Comparison of ENCODE assay signal across 8 cellular contexts in the genomic region with DNA sequence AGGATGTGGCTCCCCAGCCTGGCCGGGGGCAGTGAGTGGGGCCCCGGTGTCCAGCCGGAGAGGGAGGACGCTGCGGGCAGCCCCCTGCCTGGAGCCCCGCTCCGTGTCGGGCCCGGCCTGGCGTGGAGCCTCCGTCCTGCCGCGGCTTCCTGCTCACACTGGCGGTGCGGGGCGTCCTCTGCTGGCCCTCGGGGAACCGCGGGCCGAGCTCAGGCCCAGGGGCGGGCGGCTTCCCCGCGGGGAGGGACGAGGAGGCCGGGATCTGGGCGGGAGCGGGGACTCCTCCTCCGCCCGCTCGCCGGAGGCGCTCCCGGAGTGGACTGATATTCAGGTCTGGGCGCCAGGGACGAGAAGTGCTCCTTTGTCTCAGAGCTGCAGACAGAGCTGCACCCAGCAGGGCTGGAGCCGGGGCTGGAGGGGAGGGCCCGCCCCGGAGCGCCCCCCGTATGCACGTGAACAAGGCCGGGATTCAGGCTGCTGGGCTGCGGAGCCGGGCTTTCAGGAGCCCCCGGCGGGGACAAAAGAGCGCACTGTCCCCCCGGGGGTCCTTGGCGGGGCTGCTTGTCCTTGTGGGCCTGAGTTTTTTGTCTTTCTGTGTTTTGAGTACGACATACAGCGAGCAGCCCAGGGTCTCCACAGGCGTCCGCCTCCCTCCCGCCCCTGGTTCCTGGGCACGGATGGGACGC.
DNase-seq lines count a peak whose midpoint lies in the region; ATAC-seq and TF ChIP-seq lines count a peak whose summit lies in the region.

No MANE protein-coding gene starts in this region.

- peak; percentile 86 for ATAC-seq in SK-N-SH treated with all-trans-retinoic acid at 6 μM for 48 hours

- H3K4me3 ChIP-seq in skin epidermis: peak overlapping the region; percentile 34 to 58 (median 47)

- H3K27ac ChIP-seq in skin epidermis: peak overlapping the region in 19 of 21 experiments; percentile 17 to 78 (median 62)

- peak; percentile 55 for DNase-seq in stimulated activated CD4-positive, alpha-beta T cell treated with anti-CD3 and anti-CD28 coated beads, Interleukin-15, amount 100 ng/mL, for 24 hours
- DNase-seq in stimulated activated CD4-positive, alpha-beta T cell treated with anti-CD3 and anti-CD28 coated beads, Interleukin-4, amount 100 ng/mL, for 4 hours: no peak
- DNase-seq in HuH-7.5 (ENCODE audit: low spot score): peak; percentile 74
- DNase-seq in dedifferentiated amniotic fluid mesenchymal stem cell (ENCODE audit: extremely low spot score): peak; percentile 69
- DNase-seq in kidney glomerular epithelial cell (lab: John Stamatoyannopoulos, UW): peak; percentile 35
- no peak for DNase-seq in SKM-1 treated with dmso at 0.1 percent for 144 hours (lab: John Stamatoyannopoulos, UW; ENCODE audit: unreplicated experiment)

TF ChIP-seq in SK-N-SH treated with all-trans-retinoic acid at 6 μM for 48 hours, 23 proteins besides CTCF, POLR2A, EP300 and RAD21:
- TF ChIP-seq TOX (CRISPR knock-in tag; IDR thresholded peaks at IDR 0.05; ENCODE audit: borderline replicate concordance) (no peak), ZFP3 (CRISPR knock-in tag; IDR thresholded peaks at IDR 0.05) (no peak), GLIS3 (CRISPR knock-in tag; IDR thresholded peaks at IDR 0.05) (no peak)

Comparison
In these comparisons a context has a peak if more than half of its experiments do, and no peak if none do; other contexts are left out.
1. DNase-seq: peak in stimulated activated CD4-positive, alpha-beta T cell treated with anti-CD3 and anti-CD28 coated beads, Interleukin-15, amount 100 ng/mL, for 24 hours (single experiment), HuH-7.5 (single experiment), dedifferentiated amniotic fluid mesenchymal stem cell (single experiment) and kidney glomerular epithelial cell (single experiment); none in stimulated activated CD4-positive, alpha-beta T cell treated with anti-CD3 and anti-CD28 coated beads, Interleukin-4, amount 100 ng/mL, for 4 hours (0 of 2) and SKM-1 treated with dmso at 0.1 percent for 144 hours (single experiment).